ENCODE assay signal across 2 cellular contexts in the genomic region with DNA sequence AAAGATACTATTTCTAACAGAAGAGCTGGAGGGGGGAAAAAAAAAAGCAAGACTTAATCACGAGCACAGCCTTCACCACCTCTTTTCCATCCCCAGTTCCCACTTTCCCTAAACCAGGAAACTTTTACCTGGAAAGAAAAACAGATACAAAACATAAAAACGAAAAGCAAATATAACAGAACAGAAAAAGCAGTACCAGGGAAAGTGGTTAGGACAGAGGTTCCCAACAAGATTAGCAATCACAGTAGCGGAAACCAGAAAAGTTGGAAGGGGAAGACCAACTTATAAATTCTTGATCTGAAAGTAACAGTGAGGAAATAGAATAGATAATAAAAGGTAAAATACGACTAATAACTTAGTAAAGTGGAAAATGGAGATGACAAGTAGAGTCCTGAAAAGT.
TF ChIP-seq lines count a peak whose summit lies in the region.

No MANE protein-coding gene starts in this region.

TF ChIP-seq in GM23338, 12 proteins besides CTCF, POLR2A, EP300 and RAD21:
- TF ChIP-seq, protein P1, sequence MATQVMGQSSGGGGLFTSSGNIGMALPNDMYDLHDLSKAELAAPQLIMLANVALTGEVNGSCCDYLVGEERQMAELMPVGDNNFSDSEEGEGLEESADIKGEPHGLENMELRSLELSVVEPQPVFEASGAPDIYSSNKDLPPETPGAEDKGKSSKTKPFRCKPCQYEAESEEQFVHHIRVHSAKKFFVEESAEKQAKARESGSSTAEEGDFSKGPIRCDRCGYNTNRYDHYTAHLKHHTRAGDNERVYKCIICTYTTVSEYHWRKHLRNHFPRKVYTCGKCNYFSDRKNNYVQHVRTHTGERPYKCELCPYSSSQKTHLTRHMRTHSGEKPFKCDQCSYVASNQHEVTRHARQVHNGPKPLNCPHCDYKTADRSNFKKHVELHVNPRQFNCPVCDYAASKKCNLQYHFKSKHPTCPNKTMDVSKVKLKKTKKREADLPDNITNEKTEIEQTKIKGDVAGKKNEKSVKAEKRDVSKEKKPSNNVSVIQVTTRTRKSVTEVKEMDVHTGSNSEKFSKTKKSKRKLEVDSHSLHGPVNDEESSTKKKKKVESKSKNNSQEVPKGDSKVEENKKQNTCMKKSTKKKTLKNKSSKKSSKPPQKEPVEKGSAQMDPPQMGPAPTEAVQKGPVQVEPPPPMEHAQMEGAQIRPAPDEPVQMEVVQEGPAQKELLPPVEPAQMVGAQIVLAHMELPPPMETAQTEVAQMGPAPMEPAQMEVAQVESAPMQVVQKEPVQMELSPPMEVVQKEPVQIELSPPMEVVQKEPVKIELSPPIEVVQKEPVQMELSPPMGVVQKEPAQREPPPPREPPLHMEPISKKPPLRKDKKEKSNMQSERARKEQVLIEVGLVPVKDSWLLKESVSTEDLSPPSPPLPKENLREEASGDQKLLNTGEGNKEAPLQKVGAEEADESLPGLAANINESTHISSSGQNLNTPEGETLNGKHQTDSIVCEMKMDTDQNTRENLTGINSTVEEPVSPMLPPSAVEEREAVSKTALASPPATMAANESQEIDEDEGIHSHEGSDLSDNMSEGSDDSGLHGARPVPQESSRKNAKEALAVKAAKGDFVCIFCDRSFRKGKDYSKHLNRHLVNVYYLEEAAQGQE (IDR thresholded peaks at IDR 0.05; ENCODE audit: unreplicated experiment), result no peak
- TF ChIP-seq STAT1 (IDR thresholded peaks at IDR 0.05; ENCODE audit: unreplicated experiment) (no peak), EZH2phosphoT487 (IDR thresholded peaks at IDR 0.05; ENCODE audit: unreplicated experiment) (no peak)
- TF ChIP-seq, protein P2, sequence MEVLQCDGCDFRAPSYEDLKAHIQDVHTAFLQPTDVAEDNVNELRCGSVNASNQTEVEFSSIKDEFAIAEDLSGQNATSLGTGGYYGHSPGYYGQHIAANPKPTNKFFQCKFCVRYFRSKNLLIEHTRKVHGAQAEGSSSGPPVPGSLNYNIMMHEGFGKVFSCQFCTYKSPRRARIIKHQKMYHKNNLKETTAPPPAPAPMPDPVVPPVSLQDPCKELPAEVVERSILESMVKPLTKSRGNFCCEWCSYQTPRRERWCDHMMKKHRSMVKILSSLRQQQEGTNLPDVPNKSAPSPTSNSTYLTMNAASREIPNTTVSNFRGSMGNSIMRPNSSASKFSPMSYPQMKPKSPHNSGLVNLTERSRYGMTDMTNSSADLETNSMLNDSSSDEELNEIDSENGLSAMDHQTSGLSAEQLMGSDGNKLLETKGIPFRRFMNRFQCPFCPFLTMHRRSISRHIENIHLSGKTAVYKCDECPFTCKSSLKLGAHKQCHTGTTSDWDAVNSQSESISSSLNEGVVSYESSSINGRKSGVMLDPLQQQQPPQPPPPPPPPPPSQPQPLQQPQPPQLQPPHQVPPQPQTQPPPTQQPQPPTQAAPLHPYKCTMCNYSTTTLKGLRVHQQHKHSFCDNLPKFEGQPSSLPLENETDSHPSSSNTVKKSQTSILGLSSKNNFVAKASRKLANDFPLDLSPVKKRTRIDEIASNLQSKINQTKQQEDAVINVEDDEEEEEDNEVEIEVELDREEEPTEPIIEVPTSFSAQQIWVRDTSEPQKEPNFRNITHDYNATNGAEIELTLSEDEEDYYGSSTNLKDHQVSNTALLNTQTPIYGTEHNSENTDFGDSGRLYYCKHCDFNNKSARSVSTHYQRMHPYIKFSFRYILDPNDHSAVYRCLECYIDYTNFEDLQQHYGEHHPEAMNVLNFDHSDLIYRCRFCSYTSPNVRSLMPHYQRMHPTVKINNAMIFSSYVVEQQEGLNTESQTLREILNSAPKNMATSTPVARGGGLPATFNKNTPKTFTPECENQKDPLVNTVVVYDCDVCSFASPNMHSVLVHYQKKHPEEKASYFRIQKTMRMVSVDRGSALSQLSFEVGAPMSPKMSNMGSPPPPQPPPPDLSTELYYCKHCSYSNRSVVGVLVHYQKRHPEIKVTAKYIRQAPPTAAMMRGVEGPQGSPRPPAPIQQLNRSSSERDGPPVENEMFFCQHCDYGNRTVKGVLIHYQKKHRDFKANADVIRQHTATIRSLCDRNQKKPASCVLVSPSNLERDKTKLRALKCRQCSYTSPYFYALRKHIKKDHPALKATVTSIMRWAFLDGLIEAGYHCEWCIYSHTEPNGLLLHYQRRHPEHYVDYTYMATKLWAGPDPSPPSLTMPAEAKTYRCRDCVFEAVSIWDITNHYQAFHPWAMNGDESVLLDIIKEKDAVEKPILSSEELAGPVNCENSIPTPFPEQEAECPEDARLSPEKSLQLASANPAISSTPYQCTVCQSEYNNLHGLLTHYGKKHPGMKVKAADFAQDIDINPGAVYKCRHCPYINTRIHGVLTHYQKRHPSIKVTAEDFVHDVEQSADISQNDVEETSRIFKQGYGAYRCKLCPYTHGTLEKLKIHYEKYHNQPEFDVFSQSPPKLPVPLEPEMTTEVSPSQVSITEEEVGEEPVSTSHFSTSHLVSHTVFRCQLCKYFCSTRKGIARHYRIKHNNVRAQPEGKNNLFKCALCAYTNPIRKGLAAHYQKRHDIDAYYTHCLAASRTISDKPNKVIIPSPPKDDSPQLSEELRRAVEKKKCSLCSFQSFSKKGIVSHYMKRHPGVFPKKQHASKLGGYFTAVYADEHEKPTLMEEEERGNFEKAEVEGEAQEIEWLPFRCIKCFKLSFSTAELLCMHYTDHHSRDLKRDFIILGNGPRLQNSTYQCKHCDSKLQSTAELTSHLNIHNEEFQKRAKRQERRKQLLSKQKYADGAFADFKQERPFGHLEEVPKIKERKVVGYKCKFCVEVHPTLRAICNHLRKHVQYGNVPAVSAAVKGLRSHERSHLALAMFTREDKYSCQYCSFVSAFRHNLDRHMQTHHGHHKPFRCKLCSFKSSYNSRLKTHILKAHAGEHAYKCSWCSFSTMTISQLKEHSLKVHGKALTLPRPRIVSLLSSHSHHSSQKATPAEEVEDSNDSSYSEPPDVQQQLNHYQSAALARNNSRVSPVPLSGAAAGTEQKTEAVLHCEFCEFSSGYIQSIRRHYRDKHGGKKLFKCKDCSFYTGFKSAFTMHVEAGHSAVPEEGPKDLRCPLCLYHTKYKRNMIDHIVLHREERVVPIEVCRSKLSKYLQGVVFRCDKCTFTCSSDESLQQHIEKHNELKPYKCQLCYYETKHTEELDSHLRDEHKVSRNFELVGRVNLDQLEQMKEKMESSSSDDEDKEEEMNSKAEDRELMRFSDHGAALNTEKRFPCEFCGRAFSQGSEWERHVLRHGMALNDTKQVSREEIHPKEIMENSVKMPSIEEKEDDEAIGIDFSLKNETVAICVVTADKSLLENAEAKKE (CRISPR knock-in tag; IDR thresholded peaks at IDR 0.05), result no peak

TF ChIP-seq in WTC11, 78 proteins besides CTCF, POLR2A, EP300 and RAD21:
- TF ChIP-seq, protein P3, sequence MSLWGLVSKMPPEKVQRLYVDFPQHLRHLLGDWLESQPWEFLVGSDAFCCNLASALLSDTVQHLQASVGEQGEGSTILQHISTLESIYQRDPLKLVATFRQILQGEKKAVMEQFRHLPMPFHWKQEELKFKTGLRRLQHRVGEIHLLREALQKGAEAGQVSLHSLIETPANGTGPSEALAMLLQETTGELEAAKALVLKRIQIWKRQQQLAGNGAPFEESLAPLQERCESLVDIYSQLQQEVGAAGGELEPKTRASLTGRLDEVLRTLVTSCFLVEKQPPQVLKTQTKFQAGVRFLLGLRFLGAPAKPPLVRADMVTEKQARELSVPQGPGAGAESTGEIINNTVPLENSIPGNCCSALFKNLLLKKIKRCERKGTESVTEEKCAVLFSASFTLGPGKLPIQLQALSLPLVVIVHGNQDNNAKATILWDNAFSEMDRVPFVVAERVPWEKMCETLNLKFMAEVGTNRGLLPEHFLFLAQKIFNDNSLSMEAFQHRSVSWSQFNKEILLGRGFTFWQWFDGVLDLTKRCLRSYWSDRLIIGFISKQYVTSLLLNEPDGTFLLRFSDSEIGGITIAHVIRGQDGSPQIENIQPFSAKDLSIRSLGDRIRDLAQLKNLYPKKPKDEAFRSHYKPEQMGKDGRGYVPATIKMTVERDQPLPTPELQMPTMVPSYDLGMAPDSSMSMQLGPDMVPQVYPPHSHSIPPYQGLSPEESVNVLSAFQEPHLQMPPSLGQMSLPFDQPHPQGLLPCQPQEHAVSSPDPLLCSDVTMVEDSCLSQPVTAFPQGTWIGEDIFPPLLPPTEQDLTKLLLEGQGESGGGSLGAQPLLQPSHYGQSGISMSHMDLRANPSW (CRISPR knock-in tag; conservative IDR thresholded peaks at IDR 0.05; ENCODE audit: low read depth), result no peak
- TF ChIP-seq ZNF512 (CRISPR knock-in tag; IDR thresholded peaks at IDR 0.05; ENCODE audit: borderline replicate concordance) (no peak), ZNF396 (CRISPR knock-in tag; IDR thresholded peaks at IDR 0.05; ENCODE audit: borderline replicate concordance) (no peak), ESRRA (CRISPR knock-in tag; IDR thresholded peaks at IDR 0.05; ENCODE audit: borderline replicate concordance) (no peak), GRHL2 (CRISPR knock-in tag; IDR thresholded peaks at IDR 0.05; ENCODE audit: insufficient replicate concordance, severe bottlenecking) (no peak), ZNF317 (CRISPR knock-in tag; IDR thresholded peaks at IDR 0.05; ENCODE audit: borderline replicate concordance, low read depth) (no peak), ZNF121 (CRISPR knock-in tag; IDR thresholded peaks at IDR 0.05) (no peak), CBFB (CRISPR knock-in tag; IDR thresholded peaks at IDR 0.05; ENCODE audit: low read depth) (no peak)
- TF ChIP-seq, protein P4, sequence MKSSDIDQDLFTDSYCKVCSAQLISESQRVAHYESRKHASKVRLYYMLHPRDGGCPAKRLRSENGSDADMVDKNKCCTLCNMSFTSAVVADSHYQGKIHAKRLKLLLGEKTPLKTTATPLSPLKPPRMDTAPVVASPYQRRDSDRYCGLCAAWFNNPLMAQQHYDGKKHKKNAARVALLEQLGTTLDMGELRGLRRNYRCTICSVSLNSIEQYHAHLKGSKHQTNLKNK (CRISPR knock-in tag; IDR thresholded peaks at IDR 0.05), result no peak
- TF ChIP-seq, protein P5, sequence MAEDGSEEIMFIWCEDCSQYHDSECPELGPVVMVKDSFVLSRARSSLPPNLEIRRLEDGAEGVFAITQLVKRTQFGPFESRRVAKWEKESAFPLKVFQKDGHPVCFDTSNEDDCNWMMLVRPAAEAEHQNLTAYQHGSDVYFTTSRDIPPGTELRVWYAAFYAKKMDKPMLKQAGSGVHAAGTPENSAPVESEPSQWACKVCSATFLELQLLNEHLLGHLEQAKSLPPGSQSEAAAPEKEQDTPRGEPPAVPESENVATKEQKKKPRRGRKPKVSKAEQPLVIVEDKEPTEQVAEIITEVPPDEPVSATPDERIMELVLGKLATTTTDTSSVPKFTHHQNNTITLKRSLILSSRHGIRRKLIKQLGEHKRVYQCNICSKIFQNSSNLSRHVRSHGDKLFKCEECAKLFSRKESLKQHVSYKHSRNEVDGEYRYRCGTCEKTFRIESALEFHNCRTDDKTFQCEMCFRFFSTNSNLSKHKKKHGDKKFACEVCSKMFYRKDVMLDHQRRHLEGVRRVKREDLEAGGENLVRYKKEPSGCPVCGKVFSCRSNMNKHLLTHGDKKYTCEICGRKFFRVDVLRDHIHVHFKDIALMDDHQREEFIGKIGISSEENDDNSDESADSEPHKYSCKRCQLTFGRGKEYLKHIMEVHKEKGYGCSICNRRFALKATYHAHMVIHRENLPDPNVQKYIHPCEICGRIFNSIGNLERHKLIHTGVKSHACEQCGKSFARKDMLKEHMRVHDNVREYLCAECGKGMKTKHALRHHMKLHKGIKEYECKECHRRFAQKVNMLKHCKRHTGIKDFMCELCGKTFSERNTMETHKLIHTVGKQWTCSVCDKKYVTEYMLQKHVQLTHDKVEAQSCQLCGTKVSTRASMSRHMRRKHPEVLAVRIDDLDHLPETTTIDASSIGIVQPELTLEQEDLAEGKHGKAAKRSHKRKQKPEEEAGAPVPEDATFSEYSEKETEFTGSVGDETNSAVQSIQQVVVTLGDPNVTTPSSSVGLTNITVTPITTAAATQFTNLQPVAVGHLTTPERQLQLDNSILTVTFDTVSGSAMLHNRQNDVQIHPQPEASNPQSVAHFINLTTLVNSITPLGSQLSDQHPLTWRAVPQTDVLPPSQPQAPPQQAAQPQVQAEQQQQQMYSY (CRISPR knock-in tag; IDR thresholded peaks at IDR 0.05), result no peak
TF ChIP-seq in WTC11: peak in this region for 0.
